14 cellular contexts compared by ENCODE assay signal in genomic region chr7:4765776-4766490, GRCh38. TPM values are rescaled to one million over a fixed set of nuclear protein-coding genes. Genes with fewer than 3 reads are reported as not detected.
DNase-seq lines count a peak whose midpoint lies in the region; ATAC-seq and TF ChIP-seq lines count a peak whose summit lies in the region.
"Had no signal": no experiment of that assay in that cellular context is flagged by ENCODE, and none has a peak within 500 bp of the region (broad histone marks: within the 10 kb centered on the region; RNA-seq: fewer than 3 reads in every experiment).

No MANE protein-coding gene starts in this region.

- H3K4me3 ChIP-seq in BJ (ENCODE audit: low read depth, low read length) (no peak overlapping the region), OCI-LY1 (ENCODE audit: low read depth, low read length, poor library complexity, severe bottlenecking) (no peak overlapping the region), epithelial cell of proximal tubule (ENCODE audit: low read depth, low read length) (no peak overlapping the region), osteoblast (ENCODE audit: insufficient read depth, low read length) (no peak overlapping the region)
- H3K4me3 ChIP-seq: HAP-1 had no signal

- DNase-seq in BJ (ENCODE audit: low read depth) = no peak
- no peak for DNase-seq in epithelial cell of proximal tubule (ENCODE audit: low read depth)
- DNase-seq in osteoblast (ENCODE audit: insufficient read length, low spot score, missing footprints) = peak; percentile 92
- no peak for DNase-seq in HEK293T (ENCODE audit: extremely low spot score)
- no peak for DNase-seq in SK-N-DZ (ENCODE audit: low spot score)
- DNase-seq in superior temporal gyrus (ENCODE audit: extremely low spot score) = no peak
- DNase-seq: activated CD8-positive, alpha-beta memory T cell treated with anti-CD3 and anti-CD28 coated beads for 24 hours; activated naive CD8-positive, alpha-beta T cell treated with anti-CD3 and anti-CD28 coated beads for 36 hours; hypothalamus; midbrain; NCI-H1694 had no signal

- no peaks in the 10 kb centered on the region for H3K9me2 ChIP-seq in OCI-LY1 (ENCODE audit: low read depth, low read length)

- H3K27me3 ChIP-seq in BJ (ENCODE audit: control insufficient read depth, insufficient read depth, low read length) (no peaks in the 10 kb centered on the region), OCI-LY1 (ENCODE audit: insufficient read depth, low read length) (no peaks in the 10 kb centered on the region), osteoblast (ENCODE audit: insufficient read depth, low read length) (no peaks in the 10 kb centered on the region)

- H3K4me1 ChIP-seq in OCI-LY1 (ENCODE audit: insufficient read depth, low read length, severe bottlenecking) = no peaks in the 10 kb centered on the region
- no peaks in the 10 kb centered on the region for H3K4me1 ChIP-seq in osteoblast (ENCODE audit: insufficient read depth, low read length)
- H3K4me1 ChIP-seq: HAP-1 had no signal

- POLR2A ChIA-PET in BJ (lab: Charles Lee) (no interaction called here), HEK293T (lab: Yijun Ruan, JAX) (no interaction called here)

- no peak overlapping the region for H3K9ac ChIP-seq in OCI-LY1 (ENCODE audit: low read length)

- H4K20me1 ChIP-seq in OCI-LY1 (ENCODE audit: insufficient read depth, low read length) (no peaks in the 10 kb centered on the region), osteoblast (ENCODE audit: insufficient read depth, low read length) (peaks cover 6% of the 10 kb centered on the region)

- H3K9me3 ChIP-seq in OCI-LY1 (ENCODE audit: low read length) (no peaks in the 10 kb centered on the region), osteoblast (ENCODE audit: low read depth, low read length) (no peaks in the 10 kb centered on the region)
- H3K9me3 ChIP-seq: HAP-1 had no signal

- H3K4me2 ChIP-seq in OCI-LY1 (ENCODE audit: low read length) (no peak overlapping the region), osteoblast (ENCODE audit: insufficient read depth, low read length) (no peak overlapping the region)

- H2AFZ ChIP-seq in OCI-LY1 (ENCODE audit: low read length) (no peak overlapping the region), osteoblast (ENCODE audit: low read length) (no peak overlapping the region)

- H3K27ac ChIP-seq in OCI-LY1 (ENCODE audit: low read depth, low read length, poor library complexity, severe bottlenecking) (no peak overlapping the region), osteoblast (ENCODE audit: low read depth, low read length) (no peak overlapping the region)

- CTCF ChIA-PET in BJ (lab: Yijun Ruan, JAX) (interaction anchor here (0.9 kb wide), 2 partner anchors 10 to 11 kb away, joined by 3 read pairs; no protein-coding TSS in a partner anchor), HEK293T (lab: Yijun Ruan, JAX) (no interaction called here)

- TF ChIP-seq CTCF in BJ (IDR thresholded peaks at IDR 0.05; ENCODE audit: insufficient read depth, low read depth, low read length) (peak; percentile 40; the same call in 1 of the 2 replicates), OCI-LY1 (IDR thresholded peaks at IDR 0.05; ENCODE audit: low read length) (0 out of 2 replicates have a peak, but pooled peaks have one; percentile 9), epithelial cell of proximal tubule (conservative IDR thresholded peaks at IDR 0.05; ENCODE audit: low read depth, low read length) (peak; percentile 33), osteoblast (IDR thresholded peaks at IDR 0.05; ENCODE audit: extremely low read depth, low read depth, low read length) (peak; percentile 24)

- no peaks in the 10 kb centered on the region for H3F3A ChIP-seq in OCI-LY1 (ENCODE audit: insufficient read depth, low read length)

- H3K36me3 ChIP-seq in BJ (ENCODE audit: control insufficient read depth, insufficient read depth, low read length) = peaks cover 41% of the 10 kb centered on the region
- peaks cover 30% of the 10 kb centered on the region for H3K36me3 ChIP-seq in OCI-LY1 (ENCODE audit: insufficient read depth, low read length)
- H3K36me3 ChIP-seq in osteoblast (ENCODE audit: insufficient read depth, low read length) = peaks cover 35% of the 10 kb centered on the region

- no peaks in the 10 kb centered on the region for H3K79me2 ChIP-seq in OCI-LY1 (ENCODE audit: insufficient read depth, low read length)
- H3K79me2 ChIP-seq in osteoblast (ENCODE audit: insufficient read depth, low read length) = no peaks in the 10 kb centered on the region

- no peak for ATAC-seq in HG02763 (IDR thresholded peaks at IDR 0.05; ENCODE audit: unreplicated experiment)

TF ChIP-seq in HEK293T, 16 proteins besides CTCF, POLR2A, EP300 and RAD21:
- TF ChIP-seq CTBP1 (IDR thresholded peaks at IDR 0.05; ENCODE audit: borderline replicate concordance) = no peak
- TF ChIP-seq FOXA1 (IDR thresholded peaks at IDR 0.05) = no peak
- no peak for TF ChIP-seq L3MBTL2 (conservative IDR thresholded peaks at IDR 0.05)
- no peak for TF ChIP-seq ARNT (IDR thresholded peaks at IDR 0.05)
- no peak for TF ChIP-seq ZNF384 (IDR thresholded peaks at IDR 0.05)
- TF ChIP-seq TARDBP (IDR thresholded peaks at IDR 0.05) = no peak
- TF ChIP-seq FOXM1 (IDR thresholded peaks at IDR 0.05; ENCODE audit: borderline replicate concordance) = no peak
- TF ChIP-seq NFRKB (IDR thresholded peaks at IDR 0.05) = no peak
- TF ChIP-seq BHLHE40 (IDR thresholded peaks at IDR 0.05; ENCODE audit: borderline replicate concordance) = no peak
- TF ChIP-seq SUZ12 (IDR thresholded peaks at IDR 0.05) = no peak
- no peak for TF ChIP-seq LEF1 (IDR thresholded peaks at IDR 0.05; ENCODE audit: borderline replicate concordance)
- TF ChIP-seq HDGF (IDR thresholded peaks at IDR 0.05; ENCODE audit: borderline replicate concordance) = no peak
- TF ChIP-seq PKNOX1 (IDR thresholded peaks at IDR 0.05) = no peak
- TF ChIP-seq FOXK2 (IDR thresholded peaks at IDR 0.05) = no peak
- TF ChIP-seq SP1 (IDR thresholded peaks at IDR 0.05) = no peak
- TF ChIP-seq ELF4 (IDR thresholded peaks at IDR 0.05) = no peak

RNA-seq across cellular contexts. Expression of gene AP5Z1, which starts 9.5 kb away (rescaled TPM):
- 16.7 and 27.3 TPM in 2 replicates for polyA plus RNA-seq in BJ (2011; rRNA removed)
- 9.5 and 12.4 TPM in 2 replicates for polyA minus RNA-seq in BJ (2011; rRNA and poly(A)+ RNA removed)
- total RNA-seq in epithelial cell of proximal tubule (21.1 and 21.4 TPM in 2 replicates), osteoblast (63.9 and 73.1 TPM in 2 replicates)
- 26.0 and 28.2 TPM in 2 replicates for polyA plus RNA-seq in SK-N-DZ (2014; cell fraction: cytosol; rRNA removed)
- polyA plus RNA-seq in SK-N-DZ (2014; cell fraction: nucleus; rRNA removed) = 90.4 and 109 TPM in 2 replicates
